8 cellular contexts compared by ENCODE assay signal in genomic region chr12:110741371-110741770, GRCh38. TPM values are rescaled to one million over a fixed set of nuclear protein-coding genes. Genes with fewer than 3 reads are reported as not detected.
DNase-seq lines count a peak whose midpoint lies in the region; ATAC-seq and TF ChIP-seq lines count a peak whose summit lies in the region.

No MANE protein-coding gene starts in this region.

- intact Hi-C loops in left ventricle myocardium superior (cut with micrococcal nuclease) = no loop called here
- intact Hi-C loops in activated T-helper 1 cell treated with anti-CD3 and anti-CD28 coated beads, Interleukin-12 subunit alpha, Interleukin-12 subunit beta, Interleukin-2, Interleukin-4 antibody, amounts not matched to agents 30 ng/mL and 10 ng/mL and 1 ng/mL, durations not matched to agents 14 hours and 24 hours and 36 hours (cut with micrococcal nuclease) = loop anchor here (1.0 to 5.0 kb wide), 2 partner anchors 85 to 459 kb away; partner anchors contain the start of gene ATP2A2
- intact Hi-C loops in sciatic nerve (cut with DNase I) = loop anchor here (5.0 kb wide), 1 partner anchor 716 kb away; no protein-coding TSS in a partner anchor

- no peaks in the 10 kb centered on the region for H3K27me3 ChIP-seq in cardiac muscle cell

- peak overlapping the region; percentile 100 for H3K4me3 Mint-ChIP-seq in activated T-helper 1 cell treated with anti-CD3 and anti-CD28 coated beads, Interleukin-12 subunit alpha, Interleukin-12 subunit beta, Interleukin-2, Interleukin-4 antibody, amounts not matched to agents 30 ng/mL and 10 ng/mL and 1 ng/mL, durations not matched to agents 14 hours and 24 hours and 36 hours
- H3K4me3 Mint-ChIP-seq in stimulated activated effector memory CD8-positive, alpha-beta T cell treated with anti-CD3 and anti-CD28 coated beads, Interleukin-12 subunit alpha, Interleukin-12 subunit beta, amount 100 ng/mL, for 72 hours = peak overlapping the region; percentile 94

- ATAC-seq in left ventricle myocardium superior (no peak), GM21360 (IDR thresholded peaks at IDR 0.05; ENCODE audit: unreplicated experiment) (no peak), sciatic nerve (no peak)
- ATAC-seq in stimulated activated effector memory CD8-positive, alpha-beta T cell treated with anti-CD3 and anti-CD28 coated beads, Interleukin-12 subunit alpha, Interleukin-12 subunit beta, amount 100 ng/mL, for 72 hours = no peak

- H3K4me1 Mint-ChIP-seq in activated T-helper 1 cell treated with anti-CD3 and anti-CD28 coated beads, Interleukin-12 subunit alpha, Interleukin-12 subunit beta, Interleukin-2, Interleukin-4 antibody, amounts not matched to agents 30 ng/mL and 10 ng/mL and 1 ng/mL, durations not matched to agents 14 hours and 24 hours and 36 hours (ENCODE audit: low read depth) = peaks cover 52% of the 10 kb centered on the region
- H3K4me1 Mint-ChIP-seq in stimulated activated effector memory CD8-positive, alpha-beta T cell treated with anti-CD3 and anti-CD28 coated beads, Interleukin-12 subunit alpha, Interleukin-12 subunit beta, amount 100 ng/mL, for 72 hours = peaks cover 53% of the 10 kb centered on the region

- peaks cover 28% of the 10 kb centered on the region for H3K36me3 Mint-ChIP-seq in activated T-helper 1 cell treated with anti-CD3 and anti-CD28 coated beads, Interleukin-12 subunit alpha, Interleukin-12 subunit beta, Interleukin-2, Interleukin-4 antibody, amounts not matched to agents 30 ng/mL and 10 ng/mL and 1 ng/mL, durations not matched to agents 14 hours and 24 hours and 36 hours (ENCODE audit: low read depth)
- H3K36me3 Mint-ChIP-seq in stimulated activated effector memory CD8-positive, alpha-beta T cell treated with anti-CD3 and anti-CD28 coated beads, Interleukin-12 subunit alpha, Interleukin-12 subunit beta, amount 100 ng/mL, for 72 hours = peaks cover 67% of the 10 kb centered on the region

- H3K4me3 ChIP-seq in cardiac muscle cell (peak overlapping the region; percentile 96), iPS-18c (ENCODE audit: insufficient read depth, low read depth, low read length) (peak overlapping the region; percentile 83)

- no peak for TF ChIP-seq CTCF in cardiac muscle cell (IDR thresholded peaks at IDR 0.05; ENCODE audit: low read depth, low read length)

- no peaks in the 10 kb centered on the region for H3K27me3 Mint-ChIP-seq in activated T-helper 1 cell treated with anti-CD3 and anti-CD28 coated beads, Interleukin-12 subunit alpha, Interleukin-12 subunit beta, Interleukin-2, Interleukin-4 antibody, amounts not matched to agents 30 ng/mL and 10 ng/mL and 1 ng/mL, durations not matched to agents 14 hours and 24 hours and 36 hours (ENCODE audit: insufficient read depth)

- H3K27ac Mint-ChIP-seq in activated T-helper 1 cell treated with anti-CD3 and anti-CD28 coated beads, Interleukin-12 subunit alpha, Interleukin-12 subunit beta, Interleukin-2, Interleukin-4 antibody, amounts not matched to agents 30 ng/mL and 10 ng/mL and 1 ng/mL, durations not matched to agents 14 hours and 24 hours and 36 hours = peak overlapping the region; percentile 99
- H3K27ac Mint-ChIP-seq in stimulated activated effector memory CD8-positive, alpha-beta T cell treated with anti-CD3 and anti-CD28 coated beads, Interleukin-12 subunit alpha, Interleukin-12 subunit beta, amount 100 ng/mL, for 72 hours = peak overlapping the region; percentile 98

- H3K9me3 ChIP-seq in cardiac muscle cell (ENCODE audit: low read depth) (no peaks in the 10 kb centered on the region), iPS-18c (ENCODE audit: control insufficient read depth, insufficient read depth, low read length) (no peaks in the 10 kb centered on the region)

- DNase-seq in cardiac muscle cell (ENCODE audit: low read depth in 1 of 2, low spot score in 1 of 2) (peak in 1 of 2 donors; percentile 23), left ventricle myocardium superior (no peak), NCI-H1105 (lab: John Stamatoyannopoulos, UW) (no peak), sciatic nerve (ENCODE audit: low spot score) (no peak)
- peak; percentile 22 for DNase-seq in activated T-helper 1 cell treated with anti-CD3 and anti-CD28 coated beads, Interleukin-12 subunit alpha, Interleukin-12 subunit beta, Interleukin-2, Interleukin-4 antibody, amounts not matched to agents 30 ng/mL and 10 ng/mL and 1 ng/mL, durations not matched to agents 14 hours and 24 hours and 36 hours (ENCODE audit: low spot score)
- DNase-seq in stimulated activated effector memory CD8-positive, alpha-beta T cell treated with anti-CD3 and anti-CD28 coated beads, Interleukin-12 subunit alpha, Interleukin-12 subunit beta, amount 100 ng/mL, for 72 hours (ENCODE audit: low spot score in 2 of 2) = no peak

- peaks cover 44% of the 10 kb centered on the region for H3K4me1 ChIP-seq in cardiac muscle cell (ENCODE audit: low read depth)

- no peaks in the 10 kb centered on the region for H3K9me3 Mint-ChIP-seq in activated T-helper 1 cell treated with anti-CD3 and anti-CD28 coated beads, Interleukin-12 subunit alpha, Interleukin-12 subunit beta, Interleukin-2, Interleukin-4 antibody, amounts not matched to agents 30 ng/mL and 10 ng/mL and 1 ng/mL, durations not matched to agents 14 hours and 24 hours and 36 hours
- H3K9me3 Mint-ChIP-seq in stimulated activated effector memory CD8-positive, alpha-beta T cell treated with anti-CD3 and anti-CD28 coated beads, Interleukin-12 subunit alpha, Interleukin-12 subunit beta, amount 100 ng/mL, for 72 hours = no peaks in the 10 kb centered on the region

- H3K27ac ChIP-seq in cardiac muscle cell = no peak overlapping the region

- no peaks in the 10 kb centered on the region for H3K36me3 ChIP-seq in cardiac muscle cell

RNA-seq across cellular contexts. Expression of gene PPP1CC, which starts 1.3 kb away (rescaled TPM):
- total RNA-seq in cardiac muscle cell = 118 and 150 TPM in 2 replicates
- 85.2 and 124 TPM in 2 replicates for polyA plus RNA-seq in cardiac muscle cell
- 193 TPM for total RNA-seq in left ventricle myocardium superior
- 449 and 469 TPM in 2 replicates for total RNA-seq in activated T-helper 1 cell treated with anti-CD3 and anti-CD28 coated beads, Interleukin-12 subunit alpha, Interleukin-12 subunit beta, Interleukin-2, Interleukin-4 antibody, amounts not matched to agents 30 ng/mL and 10 ng/mL and 1 ng/mL, durations not matched to agents 14 hours and 24 hours and 36 hours
- total RNA-seq in sciatic nerve = 111 TPM

RNA-seq across cellular contexts. Expression of gene HVCN1, which starts 52.5 kb away (rescaled TPM):
- 2.9 and 8.7 TPM in 2 replicates for total RNA-seq in cardiac muscle cell
- 3.8 and 6.1 TPM in 2 replicates for polyA plus RNA-seq in cardiac muscle cell
- 10.4 TPM for total RNA-seq in left ventricle myocardium superior
- 13.8 and 16.7 TPM in 2 replicates for total RNA-seq in activated T-helper 1 cell treated with anti-CD3 and anti-CD28 coated beads, Interleukin-12 subunit alpha, Interleukin-12 subunit beta, Interleukin-2, Interleukin-4 antibody, amounts not matched to agents 30 ng/mL and 10 ng/mL and 1 ng/mL, durations not matched to agents 14 hours and 24 hours and 36 hours
- 7.5 TPM for total RNA-seq in sciatic nerve
